In genomic region chr19:3842948-3843347, GRCh38 we compare ENCODE assay signal across 30 cellular contexts. TPM values are rescaled to one million over a fixed set of nuclear protein-coding genes. Genes with fewer than 3 reads are reported as not detected.
"Had no signal": no experiment of that assay in that cellular context is flagged by ENCODE, and none has a peak within 500 bp of the region (broad histone marks: within the 10 kb centered on the region; RNA-seq: fewer than 3 reads in every experiment).

No MANE protein-coding gene starts in this region.

- H3K27me3 ChIP-seq: left lung, right atrium auricular region, uterus had no signal

- H3K4me3 ChIP-seq: left lung, lower lobe of right lung, right atrium auricular region, spleen, tibial nerve, uterus had no signal

- H3K9me3 ChIP-seq: left lung, lower lobe of right lung, spleen, uterus had no signal

- H2AFZ ChIP-seq: parathyroid adenoma had no signal

- H3K36me3 ChIP-seq: left lung, lower lobe of right lung, right atrium auricular region, spleen, tibial nerve, uterus had no signal

- H3K79me2 ChIP-seq: parathyroid adenoma had no signal

- ATAC-seq: left colon; left lung; lower lobe of right lung; naive thymus-derived CD8-positive, alpha-beta T cell; sciatic nerve; stimulated activated memory B cell treated with anti-CD40 and anti-IgM and Interleukin-4, amounts not matched to agents 10 μg/mL and 1 μg/mL and 100 μg/mL, for 72 hours; stimulated activated naive CD8-positive, alpha-beta T cell treated with anti-CD3 and anti-CD28 coated beads, Interleukin-15, amount 100 ng/mL, for 72 hours had no signal

- H3K9ac ChIP-seq: parathyroid adenoma had no signal

- H3K27ac ChIP-seq: left lung, lower lobe of right lung, parathyroid adenoma, right atrium auricular region, spleen, tibial nerve, uterus had no signal

- DNase-seq: hippocampal formation; kidney; left colon; lower lobe of right lung; mammary epithelial cell; mesenchymal stem cell; naive thymus-derived CD8-positive, alpha-beta T cell; nucleus accumbens; small intestine; spleen; stimulated activated CD4-positive, alpha-beta T cell treated with anti-CD3 and anti-CD28 coated beads, Interleukin-2, amount 100 ng/mL, for 48 hours; stimulated activated CD4-positive, alpha-beta T cell treated with anti-CD3 and anti-CD28 coated beads, Interleukin-4, amount 100 ng/mL, for 4 hours; stimulated activated CD8-positive, alpha-beta memory T cell treated with anti-CD3 and anti-CD28 coated beads, Interleukin-4, amount 100 ng/mL, for 48 hours; stimulated activated naive CD4-positive, alpha-beta T cell treated with Interleukin-2 at 50 U/mL for 16 hours; stimulated activated naive CD8-positive, alpha-beta T cell treated with anti-CD3 and anti-CD28 coated beads, Interleukin-15, amount 100 ng/mL, for 72 hours; substantia nigra; uterus had no signal

- H3K4me1 ChIP-seq: left lung, lower lobe of right lung, parathyroid adenoma, right atrium auricular region, spleen, tibial nerve, uterus had no signal

- FAIRE-seq: islet of Langerhans, kidney, small intestine had no signal

RNA-seq across cellular contexts. Expression of gene ZFR2, which starts 25.9 kb away (rescaled TPM):
- total RNA-seq: left colon, liver, mammary epithelial cell, osteocyte, posterior vena cava, pulmonary artery endothelial cell, right atrium auricular region, tibial nerve, uterus had no signal
- polyA plus RNA-seq: liver, mammary epithelial cell had no signal

RNA-seq across cellular contexts. Expression of gene ATCAY, which starts 37.5 kb away (rescaled TPM):
- total RNA-seq: left lung; liver; lower lobe of right lung; mammary epithelial cell; naive thymus-derived CD8-positive, alpha-beta T cell; osteocyte; pulmonary artery endothelial cell; renal cortical epithelial cell; right atrium auricular region; sciatic nerve; spleen; tibial nerve had no signal
- polyA plus RNA-seq: liver, mammary epithelial cell, spleen had no signal

RNA-seq across cellular contexts. Expression of gene MATK, which starts 56.8 kb away (rescaled TPM):
- total RNA-seq: mammary epithelial cell, neural crest cell, osteocyte had no signal
- polyA plus RNA-seq: mammary epithelial cell had no signal
